Comparison of ENCODE assay signal across 31 cellular contexts in the genomic region with DNA sequence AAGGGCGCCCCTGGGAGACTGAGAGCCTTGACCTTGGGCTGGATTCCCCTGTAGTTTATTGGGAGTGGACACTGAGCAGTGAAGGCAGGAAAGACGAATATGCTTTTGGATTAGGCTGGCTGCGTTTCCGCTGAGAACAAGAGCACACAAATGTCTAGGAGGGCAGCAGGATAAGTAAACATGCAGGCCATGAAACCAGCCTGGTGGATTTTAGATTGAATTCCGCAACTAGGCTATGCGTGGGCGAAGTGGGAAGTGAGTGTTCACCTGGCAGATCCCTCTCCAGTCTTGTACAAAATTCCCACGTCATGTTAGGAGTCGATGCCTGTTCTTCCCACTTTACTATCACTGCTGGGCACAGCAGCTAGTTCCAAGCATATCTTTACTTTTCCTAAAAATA. TPM values are rescaled to one million over a fixed set of nuclear protein-coding genes. Genes with fewer than 3 reads are reported as not detected.
"Had no signal": no experiment of that assay in that cellular context is flagged by ENCODE, and none has a peak within 500 bp of the region (broad histone marks: within the 10 kb centered on the region; RNA-seq: fewer than 3 reads in every experiment).

No MANE protein-coding gene starts in this region.

- H3K27me3 ChIP-seq: neural progenitor cell, right atrium auricular region, right lobe of liver, tibial nerve, uterus had no signal

- H3K4me3 Mint-ChIP-seq: mesothelial cell of epicardium; naive B cell; natural killer cell; nephron progenitor cell; neural progenitor cell; stimulated activated memory B cell treated with anti-CD40 and anti-IgM and Interleukin-4, amounts not matched to agents 10 μg/mL and 1 μg/mL and 100 μg/mL, for 72 hours; stimulated activated naive CD8-positive, alpha-beta T cell treated with anti-CD3 and anti-CD28 coated beads, Interleukin-15, amount 100 ng/mL, for 72 hours; type B pancreatic cell had no signal

- H3K27ac ChIP-seq: left ventricle myocardium inferior, neural progenitor cell, neutrophil, parathyroid adenoma, psoas muscle, right atrium auricular region, right lobe of liver, tibial nerve, uterus had no signal

- FAIRE-seq: islet of Langerhans, kidney had no signal

- DNase-seq: kidney; left colon; left ventricle myocardium inferior; mesendoderm; naive B cell; natural killer cell; nephron progenitor cell; occipital lobe; psoas muscle; right lobe of liver; stimulated activated CD4-positive, alpha-beta T cell treated with anti-CD3 and anti-CD28 coated beads, Interleukin-1b, Interleukin-23, amount 100 ng/mL, for 48 hours; stimulated activated CD4-positive, alpha-beta T cell treated with anti-CD3 and anti-CD28 coated beads, Interleukin-2, amount 100 ng/mL, for 48 hours; stimulated activated CD4-positive, alpha-beta T cell treated with anti-CD3 and anti-CD28 coated beads, Interleukin-4, amount 100 ng/mL, for 4 hours; stimulated activated CD8-positive, alpha-beta memory T cell treated with anti-CD3 and anti-CD28 coated beads, Interleukin-4, amount 100 ng/mL, for 48 hours; stimulated activated naive CD4-positive, alpha-beta T cell treated with Interleukin-2 at 50 U/mL for 16 hours; stimulated activated naive CD8-positive, alpha-beta T cell treated with anti-CD3 and anti-CD28 coated beads, Interleukin-15, amount 100 ng/mL, for 72 hours; substantia nigra; uterus had no signal

- H3K27me3 Mint-ChIP-seq: stimulated activated memory B cell treated with anti-CD40 and anti-IgM and Interleukin-4, amounts not matched to agents 10 μg/mL and 1 μg/mL and 100 μg/mL, for 72 hours; type B pancreatic cell had no signal

- H2AFZ ChIP-seq: neural progenitor cell, parathyroid adenoma had no signal

- ATAC-seq: left colon; natural killer cell; psoas muscle; stimulated activated memory B cell treated with anti-CD40 and anti-IgM and Interleukin-4, amounts not matched to agents 10 μg/mL and 1 μg/mL and 100 μg/mL, for 72 hours; stimulated activated naive CD8-positive, alpha-beta T cell treated with anti-CD3 and anti-CD28 coated beads, Interleukin-15, amount 100 ng/mL, for 72 hours had no signal

- H3K4me3 ChIP-seq: left ventricle myocardium inferior, lung, neural progenitor cell, psoas muscle, right atrium auricular region, right lobe of liver, smooth muscle cell, tibial nerve, uterus had no signal

- H3K4me2 ChIP-seq: neural progenitor cell, smooth muscle cell had no signal

- H3K4me1 Mint-ChIP-seq: mesothelial cell of epicardium; naive B cell; natural killer cell; nephron progenitor cell; neural progenitor cell; stimulated activated memory B cell treated with anti-CD40 and anti-IgM and Interleukin-4, amounts not matched to agents 10 μg/mL and 1 μg/mL and 100 μg/mL, for 72 hours; stimulated activated naive CD8-positive, alpha-beta T cell treated with anti-CD3 and anti-CD28 coated beads, Interleukin-15, amount 100 ng/mL, for 72 hours had no signal

- H3K27ac Mint-ChIP-seq: mesothelial cell of epicardium; naive B cell; natural killer cell; nephron progenitor cell; neural progenitor cell; stimulated activated memory B cell treated with anti-CD40 and anti-IgM and Interleukin-4, amounts not matched to agents 10 μg/mL and 1 μg/mL and 100 μg/mL, for 72 hours; stimulated activated naive CD8-positive, alpha-beta T cell treated with anti-CD3 and anti-CD28 coated beads, Interleukin-15, amount 100 ng/mL, for 72 hours; type B pancreatic cell had no signal

- H3K36me3 Mint-ChIP-seq: mesothelial cell of epicardium; neural progenitor cell; stimulated activated memory B cell treated with anti-CD40 and anti-IgM and Interleukin-4, amounts not matched to agents 10 μg/mL and 1 μg/mL and 100 μg/mL, for 72 hours; type B pancreatic cell had no signal

- H3K79me2 ChIP-seq: parathyroid adenoma had no signal

- H3K4me1 ChIP-seq: neural progenitor cell, parathyroid adenoma, psoas muscle, right atrium auricular region, right lobe of liver, tibial nerve, uterus had no signal

- H3K36me3 ChIP-seq: left ventricle myocardium inferior, neural progenitor cell, neutrophil, right atrium auricular region, right lobe of liver, tibial nerve, uterus had no signal

RNA-seq across cellular contexts. Expression of gene KCNJ6, which starts 21.4 kb away (rescaled TPM):
- total RNA-seq: left ventricle myocardium inferior, natural killer cell, posterior vena cava, psoas muscle, right atrium auricular region, tibial nerve, ureter had no signal
